Comparison of ENCODE assay signal across 10 cellular contexts in genomic region chr4:85369703-85370380, GRCh38.
DNase-seq lines count a peak whose midpoint lies in the region; ATAC-seq and TF ChIP-seq lines count a peak whose summit lies in the region.
"Had no signal": no experiment of that assay in that cellular context is flagged by ENCODE, and none has a peak within 500 bp of the region (broad histone marks: within the 10 kb centered on the region; RNA-seq: fewer than 3 reads in every experiment).

No MANE protein-coding gene starts in this region.

- H3K27ac ChIP-seq in colonic mucosa, result no peak overlapping the region

- DNase-seq in AG08395 (ENCODE audit: low spot score) (peak; percentile 2), astrocyte of the spinal cord (ENCODE audit: low read depth, low spot score) (no peak), activated gamma-delta T cell treated with Interleukin-2 at 50 U/mL for 16 hours (no peak), colonic mucosa (no peak)
- no peak for DNase-seq in stimulated activated naive CD4-positive, alpha-beta T cell (lab: John Stamatoyannopoulos, UW)
- DNase-seq: T-helper 17 cell had no signal

- in situ Hi-C loops in astrocyte of the spinal cord (cut with HindIII; ENCODE audit: low sequenced_read_pairs), result no loop called here

- TF ChIP-seq CTCF in astrocyte of the spinal cord (IDR thresholded peaks at IDR 0.05; ENCODE audit: low read depth, low read length), result peak; percentile 16
- no peak for TF ChIP-seq CTCF in colonic mucosa (IDR thresholded peaks at IDR 0.05)

- intact Hi-C loops in colonic mucosa (cut with DNase I), result loop anchor here (5.0 kb wide), 1 partner anchor 223 kb away; no protein-coding TSS in a partner anchor

- H3K27me3 ChIP-seq in colonic mucosa, result no peaks in the 10 kb centered on the region
- H3K27me3 ChIP-seq: MG63 had no signal

- H3K4me3 ChIP-seq in astrocyte of the spinal cord (ENCODE audit: low read depth, low read length) (no peak overlapping the region), colonic mucosa (no peak overlapping the region)
- H3K4me3 ChIP-seq: MG63 had no signal

- H3K4me1 ChIP-seq in colonic mucosa, result no peaks in the 10 kb centered on the region

- no peak overlapping the region for H3K9ac ChIP-seq in colonic mucosa (ENCODE audit: low read depth in 2 of 2, low read length in 2 of 2)

- H3K9me3 ChIP-seq in colonic mucosa, result no peaks in the 10 kb centered on the region
- H3K9me3 ChIP-seq: MG63 had no signal

- peak; percentile 13 for ATAC-seq in GM19023 (IDR thresholded peaks at IDR 0.05; ENCODE audit: unreplicated experiment)
- peak; percentile 14 for ATAC-seq in HG03095 (IDR thresholded peaks at IDR 0.05; ENCODE audit: unreplicated experiment)
- no peak for ATAC-seq in HG03097 (IDR thresholded peaks at IDR 0.05; ENCODE audit: low FRiP score, unreplicated experiment)

- no peaks in the 10 kb centered on the region for H3K36me3 ChIP-seq in colonic mucosa
- H3K36me3 ChIP-seq: MG63 had no signal
